Comparison of ENCODE assay signal across 2 cellular contexts in the genomic region with DNA sequence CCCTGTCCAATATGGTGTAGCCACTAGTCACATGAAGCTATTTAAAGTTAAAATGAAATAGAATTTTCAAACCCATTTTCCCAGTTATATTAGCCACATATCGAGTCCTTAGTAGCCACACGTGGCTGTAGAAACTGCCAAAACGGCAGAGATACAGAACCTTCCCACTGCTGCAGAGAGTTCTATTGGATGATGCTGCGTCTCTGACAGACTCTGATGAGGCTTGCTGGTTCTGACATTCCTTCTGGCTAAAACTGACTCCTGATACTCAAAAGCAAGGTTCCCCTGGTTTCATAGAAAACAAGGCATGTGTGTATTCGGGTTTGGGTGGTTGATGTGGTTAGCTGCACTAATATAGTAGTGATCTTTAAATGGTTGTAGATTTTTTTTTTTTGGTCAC.
TF ChIP-seq lines count a peak whose summit lies in the region.

No MANE protein-coding gene starts in this region.

TF ChIP-seq in IMR-90, 13 proteins besides CTCF, POLR2A, EP300 and RAD21:
- TF ChIP-seq FOS (IDR thresholded peaks at IDR 0.05; ENCODE audit: low read depth, low read length), result no peak
- no peak for TF ChIP-seq MAZ (IDR thresholded peaks at IDR 0.05; ENCODE audit: borderline replicate concordance, low read depth, low read length)
- no peak for TF ChIP-seq MAFK (IDR thresholded peaks at IDR 0.05; ENCODE audit: low read depth, low read length)
- TF ChIP-seq CEBPB (IDR thresholded peaks at IDR 0.05; ENCODE audit: low read depth, low read length), result no peak
- TF ChIP-seq ELK1 (IDR thresholded peaks at IDR 0.05; ENCODE audit: borderline replicate concordance, low read depth, low read length), result no peak
- no peak for TF ChIP-seq MXI1 (IDR thresholded peaks at IDR 0.05; ENCODE audit: borderline replicate concordance, low read depth, low read length)
- no peak for TF ChIP-seq RFX5 (IDR thresholded peaks at IDR 0.05; ENCODE audit: low read depth, low read length)
- no peak for TF ChIP-seq USF2 (IDR thresholded peaks at IDR 0.05; ENCODE audit: low read depth, low read length)
- no peak for TF ChIP-seq NFE2L2 (IDR thresholded peaks at IDR 0.05; ENCODE audit: low read depth, low read length)
- no peak for TF ChIP-seq RCOR1 (IDR thresholded peaks at IDR 0.05; ENCODE audit: insufficient replicate concordance, low read length)
- no peak for TF ChIP-seq SMC3 (IDR thresholded peaks at IDR 0.05; ENCODE audit: low read depth, low read length)
- no peak for TF ChIP-seq CHD1 (IDR thresholded peaks at IDR 0.05; ENCODE audit: low read depth, low read length)
- TF ChIP-seq BHLHE40 (IDR thresholded peaks at IDR 0.05; ENCODE audit: low read depth, low read length), result no peak

TF ChIP-seq in neural cell, 6 proteins besides CTCF, POLR2A, EP300 and RAD21:
- no peak for TF ChIP-seq SMC3 (conservative IDR thresholded peaks at IDR 0.05; ENCODE audit: poor library complexity)
